ENCODE assay signal across 24 cellular contexts in the genomic region with DNA sequence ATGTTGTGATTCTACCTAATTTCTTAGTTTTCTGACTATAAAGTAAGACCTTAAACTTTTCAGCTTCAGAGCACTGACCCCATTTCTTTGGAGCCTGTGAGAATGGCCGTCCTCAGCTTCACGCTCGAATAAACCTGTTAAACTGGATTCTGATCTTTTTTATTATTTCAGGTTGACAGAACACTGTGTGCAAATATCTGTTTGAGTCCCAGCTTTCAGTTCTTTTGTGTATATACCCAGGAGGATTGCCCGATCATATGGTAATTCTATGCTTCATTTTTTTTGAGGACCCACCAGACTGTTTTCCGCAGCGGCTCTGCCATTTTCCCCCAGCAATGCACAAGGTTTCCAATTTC. TPM values are rescaled to one million over a fixed set of nuclear protein-coding genes. Genes with fewer than 3 reads are reported as not detected.
DNase-seq lines count a peak whose midpoint lies in the region; ATAC-seq lines count a peak whose summit lies in the region.
"Had no signal": no experiment of that assay in that cellular context is flagged by ENCODE, and none has a peak within 500 bp of the region (broad histone marks: within the 10 kb centered on the region; RNA-seq: fewer than 3 reads in every experiment).

No MANE protein-coding gene starts in this region.

- DNase-seq in SIG-M5 treated with dmso at 0.1 percent for 504 hours (lab: John Stamatoyannopoulos, UW; ENCODE audit: unreplicated experiment) (peak; percentile 31), SIG-M5 (lab: John Stamatoyannopoulos, UW) (no peak), NCI-H2171 (lab: John Stamatoyannopoulos, UW) (peak; percentile 94), left colon (no peak), midbrain (lab: John Stamatoyannopoulos, UW) (no peak), ureter (ENCODE audit: low spot score) (no peak), NCI-H510A treated with DMSO at 0.1 percent for 48 hours (lab: John Stamatoyannopoulos, UW) (no peak)
- DNase-seq: activated B cell treated with CpG ODN at 0.5 μM for 24 hours; activated CD4-positive, alpha-beta T cell treated with anti-CD3 and anti-CD28 coated beads, Interleukin-2, amount 50 U/mL, for 48 hours; activated effector memory CD4-positive, alpha-beta T cell treated with Interleukin-2 at 50 U/mL for 16 hours; activated naive CD8-positive, alpha-beta T cell treated with anti-CD3 and anti-CD28 coated beads, Interleukin-2, amount 50 U/mL, for 24 hours; BE2C; effector memory CD4-positive, alpha-beta T cell; EL; foreskin melanocyte; hippocampal formation; NCI-H1048; NCI-H2227 treated with DMSO at 0.1 percent for 48 hours; NK-92 treated with Interleukin-12 subunit alpha and Interleukin-12 subunit beta, amount 100 ng/mL, for 24 hours; stimulated activated naive CD4-positive, alpha-beta T cell treated with Interleukin-2 at 50 U/mL for 16 hours had no signal

- ATAC-seq in left colon (peak; percentile 80), HG03439 (IDR thresholded peaks at IDR 0.05; ENCODE audit: unreplicated experiment) (no peak)
- ATAC-seq: activated naive CD8-positive, alpha-beta T cell treated with anti-CD3 and anti-CD28 coated beads, Interleukin-2, amount 50 U/mL, for 24 hours had no signal

- intact Hi-C loops in left colon (cut with DNase I, micrococcal nuclease) = no loop called here

RNA-seq across cellular contexts. Expression of a gene that starts 19.9 kb away (rescaled TPM):
- total RNA-seq in left colon = 1 to 10 TPM in 1 of 2 donors, under 1 TPM in 1; 0.58 to 1.1 TPM
- total RNA-seq in ureter = not detected
- total RNA-seq: A673, activated B cell treated with CpG ODN at 0.5 μM for 24 hours, LHCN-M2, pulmonary artery endothelial cell had no signal

RNA-seq across cellular contexts. Expression of a gene that starts 26.4 kb away (rescaled TPM):
- 10 to 100 TPM; 27.7 to 31.9 TPM for total RNA-seq in left colon
- total RNA-seq in ureter = 7.5 TPM

RNA-seq across cellular contexts. Expression of a gene that starts 47.0 kb away (rescaled TPM):
- total RNA-seq in left colon (10 to 100 TPM; 74.0 to 91.2 TPM), ureter (79.6 TPM)

RNA-seq across cellular contexts. Expression of a gene that starts 57.2 kb away (rescaled TPM):
- total RNA-seq in left colon (10 to 100 TPM; 59.6 to 66.6 TPM), ureter (70.8 TPM)

Comparison
In these comparisons a context has a peak if more than half of its experiments do, and no peak if none do; other contexts are left out.
1. DNase-seq: peak in SIG-M5 treated with dmso at 0.1 percent for 504 hours (single experiment) and NCI-H2171 (single experiment); none in SIG-M5 (single experiment), left colon (0 of 2), midbrain (single experiment), ureter (single experiment) and NCI-H510A treated with DMSO at 0.1 percent for 48 hours (single experiment).